ENCODE assay signal across 23 cellular contexts in the genomic region with DNA sequence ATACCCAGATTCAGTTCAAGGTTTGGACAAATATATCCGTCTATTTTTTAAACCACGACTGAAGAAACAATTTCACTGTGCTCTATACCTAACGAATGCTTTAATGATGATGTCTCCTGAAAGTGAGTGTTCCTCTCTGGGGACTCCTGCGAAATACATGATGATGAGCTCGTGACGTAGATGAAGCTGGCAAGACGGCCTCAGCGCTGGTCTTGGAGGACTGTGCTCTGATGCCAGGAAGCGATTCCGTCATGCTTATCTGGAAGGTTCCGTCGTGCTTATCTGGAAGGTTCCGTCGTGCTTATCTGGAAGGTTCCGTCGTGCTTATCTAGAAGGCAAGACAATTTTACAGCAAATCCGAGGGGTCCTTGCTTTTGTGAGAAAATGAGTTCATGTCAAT.
DNase-seq lines count a peak whose midpoint lies in the region; TF ChIP-seq lines count a peak whose summit lies in the region.
"Had no signal": no experiment of that assay in that cellular context is flagged by ENCODE, and none has a peak within 500 bp of the region (broad histone marks: within the 10 kb centered on the region; RNA-seq: fewer than 3 reads in every experiment).

No MANE protein-coding gene starts in this region.

- H3K9me3 ChIP-seq in right atrium auricular region: peaks cover 0 to 5% of the 10 kb centered on the region in 2 donors
- H3K9me3 ChIP-seq: A549, HAP-1 had no signal

- no peaks in the 10 kb centered on the region for H3K27me3 ChIP-seq in right atrium auricular region
- H3K27me3 ChIP-seq: BE2C; BLaER1 treated with 17β-estradiol and CSF1 and Interleukin-3, amounts not matched to agents 10 nM and 100 nM had no signal

- H3K36me3 ChIP-seq in right atrium auricular region: no peaks in the 10 kb centered on the region
- H3K36me3 ChIP-seq: BE2C; BLaER1 treated with 17β-estradiol and CSF1 and Interleukin-3, amounts not matched to agents 10 nM and 100 nM; HAP-1 had no signal

- peaks cover 5% of the 10 kb centered on the region for H3K27me3 Mint-ChIP-seq in type B pancreatic cell
- H3K27me3 Mint-ChIP-seq: CD4-positive, alpha-beta T cell; CD8-positive, alpha-beta memory T cell had no signal

- no peak overlapping the region for H3K27ac Mint-ChIP-seq in type B pancreatic cell
- H3K27ac Mint-ChIP-seq: CD14-positive monocyte; CD4-positive, alpha-beta T cell; CD8-positive, alpha-beta memory T cell; HFFc6 had no signal

- no peaks in the 10 kb centered on the region for H3K4me1 ChIP-seq in right atrium auricular region
- H3K4me1 ChIP-seq: A549, BE2C, HAP-1 had no signal

- H3K4me3 ChIP-seq in right atrium auricular region: no peak overlapping the region
- H3K4me3 ChIP-seq in coronary artery: no peak overlapping the region
- H3K4me3 ChIP-seq: A549; BLaER1 treated with 17β-estradiol and CSF1 and Interleukin-3, amounts not matched to agents 10 nM and 100 nM; HAP-1 had no signal

- intact Hi-C loops in cardiac septum (cut with DNase I): no loop called here

- H3K36me3 Mint-ChIP-seq in type B pancreatic cell: no peaks in the 10 kb centered on the region
- H3K36me3 Mint-ChIP-seq: CD14-positive monocyte; CD8-positive, alpha-beta memory T cell had no signal

- H3K27ac ChIP-seq in right atrium auricular region (no peak overlapping the region), coronary artery (no peak overlapping the region)
- H3K27ac ChIP-seq: 22Rv1; A549; BLaER1 treated with 17β-estradiol and CSF1 and Interleukin-3, amounts not matched to agents 10 nM and 100 nM had no signal

- no peak overlapping the region for H3K4me3 Mint-ChIP-seq in type B pancreatic cell
- H3K4me3 Mint-ChIP-seq: CD14-positive monocyte; CD4-positive, alpha-beta T cell; HFFc6 had no signal

- H3K4me1 Mint-ChIP-seq in type B pancreatic cell (ENCODE audit: unreplicated experiment): peaks cover 14% of the 10 kb centered on the region
- H3K4me1 Mint-ChIP-seq: CD14-positive monocyte; CD8-positive, alpha-beta memory T cell had no signal

- TF ChIP-seq CTCF in right atrium auricular region (IDR thresholded peaks at IDR 0.05) (no peak), coronary artery (IDR thresholded peaks at IDR 0.05) (no peak), type B pancreatic cell (conservative IDR thresholded peaks at IDR 0.05) (no peak)

- no peaks in the 10 kb centered on the region for H3K9me3 Mint-ChIP-seq in type B pancreatic cell

- DNase-seq in right atrium auricular region (ENCODE audit: low spot score): peak; percentile 9
- DNase-seq in cardiac septum (ENCODE audit: low spot score): no peak
- peak; percentile 41 for DNase-seq in coronary artery (ENCODE audit: low spot score)
- DNase-seq in type B pancreatic cell (ENCODE audit: extremely low spot score, unreplicated experiment): peak; percentile 11
- no peak for DNase-seq in 8988T
- DNase-seq in GM03348 (ENCODE audit: low spot score): no peak
- DNase-seq: ACHN; AML-193; BE2C; Calu3; CD4-positive, alpha-beta T cell; CD8-positive, alpha-beta memory T cell; COR-L47; DMS53; DMS79 treated with DMSO at 0.1 percent for 48 hours; GF-D8; GOT3; HFFc6 had no signal

Comparison
In these comparisons a context has a peak if more than half of its experiments do, and no peak if none do; other contexts are left out.
1. DNase-seq: peak in right atrium auricular region (single experiment), coronary artery (single experiment) and type B pancreatic cell (single experiment); none in cardiac septum (single experiment), 8988T (single experiment) and GM03348 (single experiment).